9 cellular contexts compared by ENCODE assay signal in genomic region chr5:177445052-177446016, GRCh38. TPM values are rescaled to one million over a fixed set of nuclear protein-coding genes. Genes with fewer than 3 reads are reported as not detected.
DNase-seq lines count a peak whose midpoint lies in the region; ATAC-seq and TF ChIP-seq lines count a peak whose summit lies in the region.
"Had no signal": no experiment of that assay in that cellular context is flagged by ENCODE, and none has a peak within 500 bp of the region (broad histone marks: within the 10 kb centered on the region; RNA-seq: fewer than 3 reads in every experiment).

No MANE protein-coding gene starts in this region.

- H3K36me3 ChIP-seq in PC-9 (ENCODE audit: low read depth), result no peaks in the 10 kb centered on the region; the same call in 1 of the 2 replicates

- CTCF ChIA-PET in activated naive CD4-positive, alpha-beta T cell treated with anti-CD3 and anti-CD28 coated beads for 36 hours (lab: Charles Lee), result interaction anchor here (0.7 to 8.6 kb wide), 10 partner anchors 9 to 135 kb away, joined by 3 to 131 read pairs (median 7); no protein-coding TSS in a partner anchor
- CTCF ChIA-PET in PC-9 (lab: Charles Lee), result interaction anchor here (0.6 to 0.7 kb wide), 4 partner anchors 19 to 144 kb away, joined by 3 to 4 read pairs (median 3); partner anchors contain the start of gene GRK6

- intact Hi-C loops in activated naive CD4-positive, alpha-beta T cell treated with anti-CD3 and anti-CD28 coated beads for 36 hours (cut with micrococcal nuclease), result loop anchor here (1.0 to 2.0 kb wide), 3 partner anchors 9 to 41 kb away; no protein-coding TSS in a partner anchor
- intact Hi-C loops in PC-9 (cut with micrococcal nuclease; ENCODE audit: unreplicated experiment), result no loop called here

- H3K27me3 ChIP-seq in PC-9 (ENCODE audit: insufficient read depth, low read depth), result no peaks in the 10 kb centered on the region

- H3K27ac ChIP-seq in PC-9, result no peak overlapping the region

- H3K4me3 Mint-ChIP-seq in activated naive CD4-positive, alpha-beta T cell treated with anti-CD3 and anti-CD28 coated beads for 36 hours, result peak overlapping the region; percentile 77
- H3K4me3 Mint-ChIP-seq in effector memory CD8-positive, alpha-beta T cell, result peak overlapping the region; percentile 69 to 82

- peaks cover 18% of the 10 kb centered on the region for H3K4me1 ChIP-seq in PC-9 (replicated peaks; ENCODE audit: insufficient read depth)

- no peaks in the 10 kb centered on the region for H3K9me2 ChIP-seq in PC-9 (ENCODE audit: insufficient read depth)

- DNase-seq in activated naive CD4-positive, alpha-beta T cell treated with anti-CD3 and anti-CD28 coated beads for 36 hours, result peak; percentile 70
- no peak for DNase-seq in activated naive CD4-positive, alpha-beta T cell (lab: John Stamatoyannopoulos, UW)
- no peak for DNase-seq in PC-9
- no peak for DNase-seq in effector memory CD8-positive, alpha-beta T cell
- DNase-seq in stimulated activated naive CD8-positive, alpha-beta T cell treated with anti-CD3 and anti-CD28 coated beads, Interleukin-15, Interleukin-2, amounts not matched to agents 100 U/mL and 50 U/mL, for 24 hours, result peak; percentile 8
- no peak for DNase-seq in amygdala (lab: John Stamatoyannopoulos, UW)
- no peak for DNase-seq in NCI-H524 (lab: John Stamatoyannopoulos, UW)

- peak; percentile 23 for ATAC-seq in effector memory CD8-positive, alpha-beta T cell (replicated peaks)
- ATAC-seq in stimulated activated naive CD8-positive, alpha-beta T cell treated with anti-CD3 and anti-CD28 coated beads, Interleukin-15, Interleukin-2, amounts not matched to agents 100 U/mL and 50 U/mL, for 24 hours, result no peak
- ATAC-seq in HG02588 (IDR thresholded peaks at IDR 0.05; ENCODE audit: unreplicated experiment), result no peak

- peak overlapping the region; percentile 67; the same call in 1 of the 2 replicates for H3K4me3 ChIP-seq in PC-9

- no peaks in the 10 kb centered on the region for H3K27me3 Mint-ChIP-seq in activated naive CD4-positive, alpha-beta T cell treated with anti-CD3 and anti-CD28 coated beads for 36 hours (ENCODE audit: low read depth)
- no peaks in the 10 kb centered on the region for H3K27me3 Mint-ChIP-seq in effector memory CD8-positive, alpha-beta T cell

- TSS peak; percentile 26 for BruUV-seq in PC-9 (replicated peaks; lab: Mats Ljungman, UMichigan)

- peaks cover 51% of the 10 kb centered on the region for H3K4me1 Mint-ChIP-seq in activated naive CD4-positive, alpha-beta T cell treated with anti-CD3 and anti-CD28 coated beads for 36 hours (ENCODE audit: low read depth)
- H3K4me1 Mint-ChIP-seq in effector memory CD8-positive, alpha-beta T cell (ENCODE audit: low read depth in 2 of 2), result peaks cover 40 to 42% of the 10 kb centered on the region in 2 donors

- peaks cover 38% of the 10 kb centered on the region for H3K79me2 ChIP-seq in PC-9 (ENCODE audit: low read depth)

- no peaks in the 10 kb centered on the region for H3K9me3 Mint-ChIP-seq in activated naive CD4-positive, alpha-beta T cell treated with anti-CD3 and anti-CD28 coated beads for 36 hours
- H3K9me3 Mint-ChIP-seq in effector memory CD8-positive, alpha-beta T cell, result no peaks in the 10 kb centered on the region

- peaks cover 22% of the 10 kb centered on the region for H4K20me1 ChIP-seq in PC-9 (ENCODE audit: insufficient read depth)

- H3K27ac Mint-ChIP-seq in activated naive CD4-positive, alpha-beta T cell treated with anti-CD3 and anti-CD28 coated beads for 36 hours, result peak overlapping the region; percentile 92
- H3K27ac Mint-ChIP-seq in effector memory CD8-positive, alpha-beta T cell, result peak overlapping the region; percentile 92 to 97

- H3K36me3 Mint-ChIP-seq in activated naive CD4-positive, alpha-beta T cell treated with anti-CD3 and anti-CD28 coated beads for 36 hours (ENCODE audit: low read depth), result peaks cover 5% of the 10 kb centered on the region
- H3K36me3 Mint-ChIP-seq in effector memory CD8-positive, alpha-beta T cell (ENCODE audit: insufficient read depth), result peaks cover 70% of the 10 kb centered on the region

- peaks cover 49% of the 10 kb centered on the region for H3F3A ChIP-seq in PC-9 (ENCODE audit: insufficient read depth, low read depth)

- no peaks in the 10 kb centered on the region for H3K9me3 ChIP-seq in PC-9 (ENCODE audit: insufficient read depth, low read depth)

- TF ChIP-seq CTCF in PC-9 (conservative IDR thresholded peaks at IDR 0.05), result no peak

- H3K4me2 ChIP-seq in PC-9, result peak overlapping the region; percentile 90; the same call in 1 of the 2 replicates

- H2AFZ ChIP-seq in PC-9, result no peak overlapping the region

- POLR2A ChIA-PET in PC-9 (lab: Charles Lee; ENCODE audit: unreplicated experiment), result interaction anchor here (0.5 to 0.7 kb wide), 4 partner anchors 19 to 325 kb away, joined by 4 to 11 read pairs (median 8); partner anchors contain the start of gene GRK6

RNA-seq across cellular contexts. Expression of gene PRR7, which starts 1.3 kb away (rescaled TPM):
- total RNA-seq in activated naive CD4-positive, alpha-beta T cell treated with anti-CD3 and anti-CD28 coated beads for 36 hours, result 1 to 10 TPM; 7.4 to 8.2 TPM
- total RNA-seq in PC-9 (2021), result 22.2 and 31.7 TPM in 2 replicates

RNA-seq across cellular contexts. Expression of gene GRK6, which starts 18.9 kb away (rescaled TPM):
- 100 to 1,000 TPM; 117 to 133 TPM for total RNA-seq in activated naive CD4-positive, alpha-beta T cell treated with anti-CD3 and anti-CD28 coated beads for 36 hours
- total RNA-seq in PC-9 (2021), result 82.3 and 124 TPM in 2 replicates

RNA-seq across cellular contexts. Expression of gene DBN1, which starts 28.1 kb away (rescaled TPM):
- 10 to 100 TPM; 20.8 to 22.4 TPM for total RNA-seq in activated naive CD4-positive, alpha-beta T cell treated with anti-CD3 and anti-CD28 coated beads for 36 hours
- total RNA-seq in PC-9 (2021), result 144 and 181 TPM in 2 replicates

RNA-seq across cellular contexts. Expression of gene F12, which starts 36.0 kb away (rescaled TPM):
- total RNA-seq in activated naive CD4-positive, alpha-beta T cell treated with anti-CD3 and anti-CD28 coated beads for 36 hours, result 1 to 10 TPM; 3.2 to 5.4 TPM
- total RNA-seq in PC-9 (2021), result 14.5 and 17.0 TPM in 2 replicates

RNA-seq across cellular contexts. Expression of gene PFN3, which starts 44.9 kb away (rescaled TPM):
- total RNA-seq in activated naive CD4-positive, alpha-beta T cell treated with anti-CD3 and anti-CD28 coated beads for 36 hours, result not detected
- not detected in 2 replicates for total RNA-seq in PC-9 (2021)
- total RNA-seq: epithelial cell of proximal tubule had no signal

Comparison
In these comparisons a context has a peak if more than half of its experiments do, and no peak if none do; other contexts are left out.
1. DNase-seq: peak in activated naive CD4-positive, alpha-beta T cell treated with anti-CD3 and anti-CD28 coated beads for 36 hours (single experiment) and stimulated activated naive CD8-positive, alpha-beta T cell treated with anti-CD3 and anti-CD28 coated beads, Interleukin-15, Interleukin-2, amounts not matched to agents 100 U/mL and 50 U/mL, for 24 hours (single experiment); none in activated naive CD4-positive, alpha-beta T cell (0 of 4), PC-9 (0 of 2), effector memory CD8-positive, alpha-beta T cell (0 of 3), amygdala (0 of 56) and NCI-H524 (0 of 2).